9 cellular contexts compared by ENCODE assay signal in genomic region chr1:159056069-159056698, GRCh38. TPM values are rescaled to one million over a fixed set of nuclear protein-coding genes. Genes with fewer than 3 reads are reported as not detected.
A peak's percentile ranks its signal among the peaks of the same experiment; 100 is the strongest.
DNase-seq lines count a peak whose midpoint lies in the region; FAIRE-seq and TF ChIP-seq lines count a peak whose summit lies in the region.
"Had no signal": no experiment of that assay in that cellular context is flagged by ENCODE, and none has a peak within 500 bp of the region (broad histone marks: within the 10 kb centered on the region; RNA-seq: fewer than 3 reads in every experiment).

No MANE protein-coding gene starts in this region.

- H3K27me3 ChIP-seq in DOHH2 (ENCODE audit: control insufficient read depth, low read length) (no peaks in the 10 kb centered on the region), mesendoderm (ENCODE audit: insufficient read depth, low read length, poor library complexity) (no peaks in the 10 kb centered on the region), adrenal gland (no peaks in the 10 kb centered on the region), right atrium auricular region (no peaks in the 10 kb centered on the region)

- TF ChIP-seq CTCF in DOHH2 (IDR thresholded peaks at IDR 0.05; ENCODE audit: low read depth, low read length, poor library complexity, severe bottlenecking) (peak; percentile 63), HFF-Myc (IDR thresholded peaks at IDR 0.05; ENCODE audit: low read depth, low read length, missing control alignments) (peak; percentile 21), kidney (IDR thresholded peaks at IDR 0.05; ENCODE audit: borderline replicate concordance, extremely low read depth, insufficient read depth) (no peak), adrenal gland (IDR thresholded peaks at IDR 0.05) (no peak), right atrium auricular region (IDR thresholded peaks at IDR 0.05) (no peak)

- CTCF ChIA-PET in activated CD4-positive, alpha-beta memory T cell treated with anti-CD3 and anti-CD28 coated beads, Interleukin-2, amount 10 ng/mL, durations not matched to agents 7 days and 5 days (lab: Charles Lee), result interaction anchor here (0.9 to 1.7 kb wide), 4 partner anchors 12 to 16 kb away, joined by 3 to 9 read pairs (median 6); no protein-coding TSS in a partner anchor

- TF ChIP-seq POLR2A in adrenal gland (IDR thresholded peaks at IDR 0.05), result no peak

- H2BK5ac ChIP-seq in mesendoderm (ENCODE audit: low read length), result no peak overlapping the region

- peak overlapping the region; percentile 40 for H3K27ac Mint-ChIP-seq in activated CD4-positive, alpha-beta memory T cell treated with anti-CD3 and anti-CD28 coated beads, Interleukin-2, amount 10 ng/mL, durations not matched to agents 7 days and 5 days

- FAIRE-seq in kidney (lab: Jason Lieb, UNC), result no peak

- no peaks in the 10 kb centered on the region for H3K9me3 Mint-ChIP-seq in activated CD4-positive, alpha-beta memory T cell treated with anti-CD3 and anti-CD28 coated beads, Interleukin-2, amount 10 ng/mL, durations not matched to agents 7 days and 5 days

- H3K4me1 ChIP-seq in DOHH2 (ENCODE audit: control insufficient read depth, low read length), result peaks cover 69% of the 10 kb centered on the region
- no peaks in the 10 kb centered on the region for H3K4me1 ChIP-seq in mesendoderm (ENCODE audit: control insufficient read depth, low read depth, low read length)
- H3K4me1 ChIP-seq in kidney (ENCODE audit: control insufficient read depth in 1 of 2, insufficient read depth in 1 of 2, low read depth in 1 of 2, low read length in 2 of 2), result no peaks in the 10 kb centered on the region
- H3K4me1 ChIP-seq in adrenal gland (replicated peaks in 1 of 2), result peaks cover 0 to 10% of the 10 kb centered on the region in 2 donors
- peaks cover 0 to 12% of the 10 kb centered on the region in 2 donors for H3K4me1 ChIP-seq in right atrium auricular region

- no peaks in the 10 kb centered on the region for H3K79me1 ChIP-seq in mesendoderm (ENCODE audit: low read length)

- peak overlapping the region; percentile 1; the same call in 1 of the 2 replicates for H3K4me2 ChIP-seq in DOHH2 (ENCODE audit: low read length)
- H3K4me2 ChIP-seq in mesendoderm (ENCODE audit: low read length), result no peak overlapping the region

- H3K9me3 ChIP-seq in DOHH2 (ENCODE audit: control insufficient read depth, insufficient read depth, low read length) (no peaks in the 10 kb centered on the region), kidney (ENCODE audit: control insufficient read depth in 1 of 2, low read length in 2 of 2) (no peaks in the 10 kb centered on the region), adrenal gland (replicated peaks in 1 of 3) (no peaks in the 10 kb centered on the region), right atrium auricular region (no peaks in the 10 kb centered on the region)

- no peak overlapping the region for H3K23ac ChIP-seq in mesendoderm (ENCODE audit: low read length)

- H3K4me3 ChIP-seq in DOHH2 (ENCODE audit: low read length) (0 out of 2 replicates have a peak overlapping the region, but pooled peaks have one; percentile 14), HFF-Myc (replicated peaks; ENCODE audit: low read depth, low read length) (no peak overlapping the region), mesendoderm (ENCODE audit: low read length) (no peak overlapping the region), kidney (ENCODE audit: low read length in 2 of 2) (no peak overlapping the region), adrenal gland (no peak overlapping the region), right atrium auricular region (no peak overlapping the region)

- H3F3A ChIP-seq in DOHH2 (ENCODE audit: control insufficient read depth, insufficient read depth), result peaks cover 81% of the 10 kb centered on the region

- no peak overlapping the region for H2AK5ac ChIP-seq in mesendoderm (ENCODE audit: low read length)

- H3K4ac ChIP-seq in mesendoderm (ENCODE audit: low read depth, low read length), result no peak overlapping the region

- H3K56ac ChIP-seq in mesendoderm (ENCODE audit: low read length), result no peak overlapping the region

- no peaks in the 10 kb centered on the region for H4K20me1 ChIP-seq in DOHH2 (ENCODE audit: control insufficient read depth, insufficient read depth, low read depth, low read length)

- no peak overlapping the region for H3K4me3 Mint-ChIP-seq in activated CD4-positive, alpha-beta memory T cell treated with anti-CD3 and anti-CD28 coated beads, Interleukin-2, amount 10 ng/mL, durations not matched to agents 7 days and 5 days

- peak overlapping the region; percentile 59 for H3K27ac ChIP-seq in DOHH2 (ENCODE audit: low read depth, low read length)
- H3K27ac ChIP-seq in mesendoderm (ENCODE audit: low read depth, low read length), result no peak overlapping the region
- H3K27ac ChIP-seq in kidney (ENCODE audit: low read depth in 2 of 2, low read length in 2 of 2), result no peak overlapping the region
- H3K27ac ChIP-seq in adrenal gland, result no peak overlapping the region
- no peak overlapping the region for H3K27ac ChIP-seq in right atrium auricular region

- no peak overlapping the region for H3K18ac ChIP-seq in mesendoderm (ENCODE audit: low read length)

- intact Hi-C loops in kidney (cut with DNase I) (no loop called here), adrenal gland (cut with DNase I) (no loop called here)

- peaks cover 10% of the 10 kb centered on the region; the same call in 1 of the 2 replicates for H3K79me2 ChIP-seq in DOHH2 (ENCODE audit: control insufficient read depth, low read length)
- no peaks in the 10 kb centered on the region for H3K79me2 ChIP-seq in mesendoderm (ENCODE audit: control insufficient read depth, insufficient read depth, low read length)

- peaks cover 48% of the 10 kb centered on the region for H3K4me1 Mint-ChIP-seq in activated CD4-positive, alpha-beta memory T cell treated with anti-CD3 and anti-CD28 coated beads, Interleukin-2, amount 10 ng/mL, durations not matched to agents 7 days and 5 days

- peaks cover 99% of the 10 kb centered on the region for H3K36me3 ChIP-seq in DOHH2 (ENCODE audit: control insufficient read depth, low read length)
- H3K36me3 ChIP-seq in mesendoderm (ENCODE audit: control insufficient read depth, insufficient read depth, low read length), result no peaks in the 10 kb centered on the region
- peaks cover 5 to 7% of the 10 kb centered on the region in 2 donors for H3K36me3 ChIP-seq in kidney (ENCODE audit: control insufficient read depth in 1 of 2, insufficient read depth in 2 of 2, low read length in 2 of 2)
- H3K36me3 ChIP-seq in adrenal gland (replicated peaks in 1 of 2), result peaks cover 0 to 49% of the 10 kb centered on the region in 2 donors
- peaks cover 40% of the 10 kb centered on the region for H3K36me3 ChIP-seq in right atrium auricular region

- no peak for DNase-seq in HFF-Myc (ENCODE audit: extremely low read depth, low read depth)
- DNase-seq in activated CD4-positive, alpha-beta memory T cell treated with anti-CD3 and anti-CD28 coated beads, Interleukin-2, amount 10 ng/mL, durations not matched to agents 7 days and 5 days, result no peak
- DNase-seq in mesendoderm, result peak; percentile 57
- DNase-seq in kidney, result no peak
- DNase-seq in adrenal gland, result no peak
- DNase-seq in right atrium auricular region (ENCODE audit: low spot score), result no peak
- no peak for DNase-seq in NCI-H187 treated with DMSO at 0.1 percent for 48 hours (lab: John Stamatoyannopoulos, UW)
- DNase-seq: NCI-H748 treated with DMSO at 0.1 percent for 48 hours had no signal

- H3K9ac ChIP-seq in mesendoderm (ENCODE audit: low read length) (no peak overlapping the region), kidney (ENCODE audit: low read length in 2 of 2) (no peak overlapping the region)

- H3K9me2 ChIP-seq in DOHH2 (replicated peaks; ENCODE audit: control insufficient read depth, low read length), result no peaks in the 10 kb centered on the region

- no peak overlapping the region for H4K5ac ChIP-seq in mesendoderm (ENCODE audit: low read length)

- H3K36me3 Mint-ChIP-seq in activated CD4-positive, alpha-beta memory T cell treated with anti-CD3 and anti-CD28 coated beads, Interleukin-2, amount 10 ng/mL, durations not matched to agents 7 days and 5 days (ENCODE audit: low read depth), result peaks cover 89% of the 10 kb centered on the region

- no peak overlapping the region for H4K8ac ChIP-seq in mesendoderm (ENCODE audit: low read depth, low read length)

- H2BK15ac ChIP-seq in mesendoderm (replicated peaks; ENCODE audit: low read depth), result no peak overlapping the region

- WGBS in mesendoderm (ENCODE audit: extremely low coverage, insufficient coverage, low lambda C conversion rate), result no CpG with 5 or more reads among the region's 7 CpGs
- 86 to 93% (median 89%) methylated on average over 6 to 7 of the region's 7 CpGs for WGBS in adrenal gland, 4 donors

- no peak overlapping the region for H2BK120ac ChIP-seq in mesendoderm (ENCODE audit: low read depth, low read length)

- no peaks in the 10 kb centered on the region for H3K27me3 Mint-ChIP-seq in activated CD4-positive, alpha-beta memory T cell treated with anti-CD3 and anti-CD28 coated beads, Interleukin-2, amount 10 ng/mL, durations not matched to agents 7 days and 5 days

- POLR2A ChIA-PET in activated CD4-positive, alpha-beta memory T cell treated with anti-CD3 and anti-CD28 coated beads, Interleukin-2, amount 10 ng/mL, durations not matched to agents 7 days and 5 days (lab: Charles Lee), result interaction anchor here (1.3 to 2.8 kb wide), 5 partner anchors 12 to 48 kb away, joined by 4 to 13 read pairs (median 4); partner anchors contain the start of gene AIM2

RNA-seq across cellular contexts. Expression of gene AIM2, which starts 20.4 kb away (rescaled TPM):
- total RNA-seq in activated CD4-positive, alpha-beta memory T cell treated with anti-CD3 and anti-CD28 coated beads, Interleukin-2, amount 10 ng/mL, durations not matched to agents 7 days and 5 days, result 10 to 100 TPM; 28.1 to 28.2 TPM
- 0.94 TPM for polyA plus RNA-seq in mesendoderm (2013, experiment 1 of 2)
- polyA plus RNA-seq in mesendoderm (2013, experiment 2 of 2), result 0.97 TPM
- total RNA-seq in kidney (4.6 TPM), adrenal gland (1 to 10 TPM in 3 of 8 donors, under 1 TPM in 4, not detected in 1; 0.27 to 1.3 (median 0.68) TPM), right atrium auricular region (not detected)
- polyA plus RNA-seq in kidney (ENCODE audit: insufficient read depth, low read depth, low replicate concordance) (not detected), adrenal gland (under 1 TPM; 0.17 to 0.72 (median 0.57) TPM)

RNA-seq across cellular contexts. Expression of gene IFI16, which starts 46.5 kb away (rescaled TPM):
- total RNA-seq in activated CD4-positive, alpha-beta memory T cell treated with anti-CD3 and anti-CD28 coated beads, Interleukin-2, amount 10 ng/mL, durations not matched to agents 7 days and 5 days, result 100 to 1,000 TPM; 394 to 395 TPM
- 1.6 TPM for polyA plus RNA-seq in mesendoderm (2013, experiment 1 of 2)
- 1.3 TPM for polyA plus RNA-seq in mesendoderm (2013, experiment 2 of 2)
- 91.8 TPM for total RNA-seq in kidney
- 30.0 TPM for polyA plus RNA-seq in kidney (ENCODE audit: insufficient read depth, low read depth, low replicate concordance)
- 100 to 1,000 TPM in 3 of 8 donors, 10 to 100 TPM in 5; 43.5 to 130 (median 89.5) TPM for total RNA-seq in adrenal gland
- 100 to 1,000 TPM in 2 of 3 donors, 10 to 100 TPM in 1; 92.0 to 128 (median 123) TPM for polyA plus RNA-seq in adrenal gland
- 10 to 100 TPM; 31.1 to 41.2 TPM for total RNA-seq in right atrium auricular region

Comparison
In these comparisons a context has a peak if more than half of its experiments do, and no peak if none do; other contexts are left out.
1. CTCF ChIP-seq: peak in DOHH2 (single experiment) and HFF-Myc (single experiment); none in kidney (single experiment), adrenal gland (0 of 6) and right atrium auricular region (0 of 2).